In genomic region chr12:2998789-2999264, GRCh38 we compare ENCODE assay signal across 13 cellular contexts. TPM values are rescaled to one million over a fixed set of nuclear protein-coding genes. Genes with fewer than 3 reads are reported as not detected.
DNase-seq lines count a peak whose midpoint lies in the region; ATAC-seq, FAIRE-seq and TF ChIP-seq lines count a peak whose summit lies in the region.
"Had no signal": no experiment of that assay in that cellular context is flagged by ENCODE, and none has a peak within 500 bp of the region (broad histone marks: within the 10 kb centered on the region; RNA-seq: fewer than 3 reads in every experiment).

No MANE protein-coding gene starts in this region.

- H3K27me3 Mint-ChIP-seq in endodermal cell (ENCODE audit: insufficient read depth): no peaks in the 10 kb centered on the region

- no peak for TF ChIP-seq POLR2A in A549 (IDR thresholded peaks at IDR 0.05; ENCODE audit: low read length)
- TF ChIP-seq POLR2A in esophagus squamous epithelium (IDR thresholded peaks at IDR 0.05): no peak

- H3K36me3 ChIP-seq in endodermal cell (ENCODE audit: control insufficient read depth, insufficient read depth, low read length) (peaks cover 42% of the 10 kb centered on the region), mucosa of descending colon (ENCODE audit: low read depth) (no peaks in the 10 kb centered on the region), PC-9 (ENCODE audit: low read depth) (no peaks in the 10 kb centered on the region), esophagus squamous epithelium (peaks cover 0 to 16% (median 3%) of the 10 kb centered on the region in 3 donors)
- H3K36me3 ChIP-seq: sigmoid colon, transverse colon had no signal

- 0 out of 2 replicates have a peak, but pooled peaks cover 4% of the 10 kb centered on the region for H3F3A ChIP-seq in PC-9 (ENCODE audit: insufficient read depth, low read depth)

- intact Hi-C loops in mucosa of descending colon (cut with DNase I, micrococcal nuclease) (no loop called here), PC-9 (cut with micrococcal nuclease; ENCODE audit: unreplicated experiment) (no loop called here), esophagus squamous epithelium (cut with DNase I) (no loop called here)

- no peak for FAIRE-seq in A549 (lab: Jason Lieb, UNC)
- FAIRE-seq: GM12878 had no signal

- H3K4me3 ChIP-seq in A549 (no peak overlapping the region), endodermal cell (ENCODE audit: low read length) (no peak overlapping the region), mucosa of descending colon (no peak overlapping the region), PC-9 (no peak overlapping the region), esophagus squamous epithelium (no peak overlapping the region)
- H3K4me3 ChIP-seq: GM12878, sigmoid colon, transverse colon had no signal

- ATAC-seq in A549 (peak; percentile 69 to 78), mucosa of descending colon (peak; percentile 18)
- ATAC-seq: GM12878 had no signal

- H3K27ac Mint-ChIP-seq in endodermal cell: peak overlapping the region; percentile 56
- H3K27ac Mint-ChIP-seq: activated naive CD4-positive, alpha-beta T cell treated with anti-CD3 and anti-CD28 coated beads for 36 hours had no signal

- no peak overlapping the region for H3K9ac ChIP-seq in endodermal cell (ENCODE audit: extremely low read depth, low read length, poor library complexity, severe bottlenecking)

- H4K20me1 ChIP-seq in PC-9 (ENCODE audit: insufficient read depth): peaks cover 11% of the 10 kb centered on the region

- H3K4me2 ChIP-seq in A549 (no peak overlapping the region), PC-9 (no peak overlapping the region)

- no TSS peak for BruUV-seq in PC-9 (replicated peaks; lab: Mats Ljungman, UMichigan)

- H3K4me1 Mint-ChIP-seq in endodermal cell: peaks cover 27% of the 10 kb centered on the region

- no peak for TF ChIP-seq CTCF in A549 (IDR thresholded peaks at IDR 0.05)
- TF ChIP-seq CTCF in endodermal cell (conservative IDR thresholded peaks at IDR 0.05): no peak
- no peak for TF ChIP-seq CTCF in mucosa of descending colon (IDR thresholded peaks at IDR 0.05)
- no peak for TF ChIP-seq CTCF in PC-9 (conservative IDR thresholded peaks at IDR 0.05)
- TF ChIP-seq CTCF in esophagus squamous epithelium (IDR thresholded peaks at IDR 0.05): no peak

- H3K27me3 ChIP-seq in endodermal cell (ENCODE audit: control insufficient read depth, insufficient read depth, low read length, poor library complexity, severe bottlenecking) (no peaks in the 10 kb centered on the region), PC-9 (ENCODE audit: insufficient read depth, low read depth) (no peaks in the 10 kb centered on the region), esophagus squamous epithelium (no peaks in the 10 kb centered on the region)
- H3K27me3 ChIP-seq: sigmoid colon, transverse colon had no signal

- no peak overlapping the region for H2AFZ ChIP-seq in PC-9

- TF ChIP-seq EP300 in A549 (IDR thresholded peaks at IDR 0.05): no peak

- H3K4me3 Mint-ChIP-seq in endodermal cell: no peak overlapping the region
- H3K4me3 Mint-ChIP-seq: activated naive CD4-positive, alpha-beta T cell treated with anti-CD3 and anti-CD28 coated beads for 36 hours had no signal

- H3K9me3 Mint-ChIP-seq in endodermal cell: no peaks in the 10 kb centered on the region
- H3K9me3 Mint-ChIP-seq: activated naive CD4-positive, alpha-beta T cell treated with anti-CD3 and anti-CD28 coated beads for 36 hours had no signal

- H3K79me2 ChIP-seq in PC-9 (ENCODE audit: low read depth): no peaks in the 10 kb centered on the region

- POLR2A ChIA-PET in A549 (lab: Yijun Ruan, JAX) (no interaction called here), PC-9 (lab: Charles Lee; ENCODE audit: unreplicated experiment) (no interaction called here)

- H3K36me3 Mint-ChIP-seq in endodermal cell (ENCODE audit: low read depth): peaks cover 65% of the 10 kb centered on the region

- TF ChIP-seq RAD21 in A549 (conservative IDR thresholded peaks at IDR 0.05 in 1 of 2, IDR thresholded peaks at IDR 0.05 in 1 of 2): no peak

- WGBS in A549 (ENCODE audit: missing lambda C conversion rate): 71% methylated on average over 12 of the region's 12 CpGs
- WGBS in endodermal cell (ENCODE audit: insufficient coverage in 1 of 2, insufficient read length in 1 of 2), 2 experiments: 41 to 72% methylated on average over 3 to 12 of the region's 12 CpGs
- WGBS in esophagus squamous epithelium, 2 donors: 29 to 55% methylated on average over 3 to 6 of the region's 12 CpGs

- H3K4me1 ChIP-seq in A549 (0 out of 3 replicates have a peak, but pooled peaks cover 3% of the 10 kb centered on the region), endodermal cell (ENCODE audit: control insufficient read depth, insufficient read depth, low read length) (peaks cover 2% of the 10 kb centered on the region), mucosa of descending colon (ENCODE audit: low read depth) (no peaks in the 10 kb centered on the region), PC-9 (replicated peaks; ENCODE audit: insufficient read depth) (no peaks in the 10 kb centered on the region), esophagus squamous epithelium (peaks cover 0 to 6% (median 0%) of the 10 kb centered on the region in 3 donors)
- H3K4me1 ChIP-seq: transverse colon had no signal

- H3K9me3 ChIP-seq in A549 (no peaks in the 10 kb centered on the region), endodermal cell (ENCODE audit: control insufficient read depth, low read length) (no peaks in the 10 kb centered on the region), mucosa of descending colon (no peaks in the 10 kb centered on the region), PC-9 (ENCODE audit: insufficient read depth, low read depth) (no peaks in the 10 kb centered on the region), esophagus squamous epithelium (no peaks in the 10 kb centered on the region)
- H3K9me3 ChIP-seq: sigmoid colon, transverse colon had no signal

- no peaks in the 10 kb centered on the region for H3K9me2 ChIP-seq in PC-9 (ENCODE audit: insufficient read depth)

- H3K27ac ChIP-seq in A549 (peak overlapping the region in 1 of 2 experiments; percentile 4; a peak in 1 of 6 replicates), endodermal cell (ENCODE audit: low read depth, low read length) (no peak overlapping the region), PC-9 (no peak overlapping the region), esophagus squamous epithelium (peak overlapping the region in 1 of 4 donors; percentile 5)
- H3K27ac ChIP-seq: transverse colon had no signal

- CTCF ChIA-PET in A549 (lab: Yijun Ruan, JAX): interaction anchor here (1.0 to 1.3 kb wide), 3 partner anchors 17 to 43 kb away, joined by 3 to 4 read pairs (median 3); no protein-coding TSS in a partner anchor
- CTCF ChIA-PET in PC-9 (lab: Charles Lee): no interaction called here

- DNase-seq in A549 (ENCODE audit: low read depth in 1 of 2, low spot score in 1 of 2) (no peak), NCI-H226 (peak; percentile 93), endodermal cell (peak; percentile 91), mucosa of descending colon (peak in 1 of 3 donors; percentile 30), PC-9 (no peak), esophagus squamous epithelium (lab: John Stamatoyannopoulos, UW) (no peak)
- no peak for DNase-seq in activated CD4-positive, alpha-beta T cell treated with anti-CD3 and anti-CD28 coated beads, Interleukin-2, amount 50 U/mL, for 1 hour
- no peak for DNase-seq in activated naive CD4-positive, alpha-beta T cell treated with anti-CD3 and anti-CD28 coated beads, Interleukin-2, amount 50 U/mL, for 16 hours
- DNase-seq: activated naive CD4-positive, alpha-beta T cell treated with anti-CD3 and anti-CD28 coated beads for 36 hours; sigmoid colon; T-helper 1 cell; transverse colon had no signal

TF ChIP-seq in A549, 52 proteins besides CTCF, POLR2A, EP300 and RAD21:
- no peak for TF ChIP-seq FOSL2 (IDR thresholded peaks at IDR 0.05)
- no peak for TF ChIP-seq FOSL2 (CRISPR knock-in tag; IDR thresholded peaks at IDR 0.05)
- no peak for TF ChIP-seq USF2 (IDR thresholded peaks at IDR 0.05)
- no peak for TF ChIP-seq JUNB (IDR thresholded peaks at IDR 0.05)
- TF ChIP-seq RCOR1 (IDR thresholded peaks at IDR 0.05; ENCODE audit: low read depth, low read length): no peak
- no peak for TF ChIP-seq EHMT2 (IDR thresholded peaks at IDR 0.05; ENCODE audit: low read depth)
- TF ChIP-seq FOSB (CRISPR knock-in tag; IDR thresholded peaks at IDR 0.05): no peak
- no peak for TF ChIP-seq PBX3 (IDR thresholded peaks at IDR 0.05)
- no peak for TF ChIP-seq TP53 (CRISPR knock-in tag; IDR thresholded peaks at IDR 0.05)
- no peak for TF ChIP-seq HOXB13 (CRISPR knock-in tag; IDR thresholded peaks at IDR 0.05; ENCODE audit: low read depth)
- no peak for TF ChIP-seq RARB (CRISPR knock-in tag; IDR thresholded peaks at IDR 0.05)
- no peak for TF ChIP-seq POLR2AphosphoS2 (conservative IDR thresholded peaks at IDR 0.05; ENCODE audit: low read length)

RNA-seq across cellular contexts. Expression of gene TEAD4, which starts 39.6 kb away (rescaled TPM):
- 22.0 and 22.6 TPM in 2 replicates for polyA plus RNA-seq in A549 (2011; rRNA removed)
- 53.5 and 61.9 TPM in 2 replicates for polyA plus RNA-seq in A549 (2012; cell fraction: cytosol; rRNA removed)
- polyA plus RNA-seq in A549 (2012; cell fraction: nucleus; rRNA removed): 78.8 and 89.6 TPM in 2 replicates
- polyA plus RNA-seq in A549 (2017; fragmentation: RNase III; extraction: RNeasy Plus Mini Kit Qiagen cat#74134 plus additional on column Dnase treatment): 31.2 to 34.9 TPM (median 31.8 TPM) in 3 replicates
- 23.9 and 31.1 TPM in 2 replicates for polyA minus RNA-seq in A549 (2011; rRNA and poly(A)+ RNA removed)
- 10 to 100 TPM; 35.7 to 82.5 TPM for total RNA-seq in endodermal cell
- 18.6 TPM for polyA plus RNA-seq in endodermal cell (2013, experiment 1 of 2)
- 17.4 TPM for polyA plus RNA-seq in endodermal cell (2013, experiment 2 of 2)
- 10 to 100 TPM in 1 of 3 donors, 1 to 10 TPM in 2; 4.6 to 11.3 (median 6.5) TPM for total RNA-seq in mucosa of descending colon
- total RNA-seq in PC-9 (2021): 47.7 and 56.0 TPM in 2 replicates
- total RNA-seq in esophagus squamous epithelium: 10 to 100 TPM; 10.7 to 16.6 (median 13.5) TPM

Comparison
In these comparisons a context has a peak if more than half of its experiments do, and no peak if none do; other contexts are left out.
1. DNase-seq: peak in NCI-H226 (single experiment) and endodermal cell (single experiment); none in A549 (0 of 2), PC-9 (0 of 2), activated CD4-positive, alpha-beta T cell treated with anti-CD3 and anti-CD28 coated beads, Interleukin-2, amount 50 U/mL, for 1 hour (single experiment), activated naive CD4-positive, alpha-beta T cell treated with anti-CD3 and anti-CD28 coated beads, Interleukin-2, amount 50 U/mL, for 16 hours (single experiment) and esophagus squamous epithelium (single experiment).